8 cellular contexts compared by ENCODE assay signal in genomic region chr3:88150771-88151170, GRCh38. TPM values are rescaled to one million over a fixed set of nuclear protein-coding genes. Genes with fewer than 3 reads are reported as not detected.
A peak's percentile ranks its signal among the peaks of the same experiment; 100 is the strongest.
DNase-seq lines count a peak whose midpoint lies in the region; ATAC-seq and TF ChIP-seq lines count a peak whose summit lies in the region.

No MANE protein-coding gene starts in this region.

- no peaks in the 10 kb centered on the region for H3K4me1 ChIP-seq in HEK293 (ENCODE audit: control insufficient read depth, insufficient read depth, low read length)
- peaks cover 17% of the 10 kb centered on the region for H3K4me1 ChIP-seq in foreskin keratinocyte
- H3K4me1 ChIP-seq in skeletal muscle satellite cell (ENCODE audit: control insufficient read depth, insufficient read depth, low read length) = peaks cover 9% of the 10 kb centered on the region

- intact Hi-C loops in posterior vena cava (cut with DNase I) = no loop called here

- CTCF ChIA-PET in HEK293 (lab: Yijun Ruan, JAX) (no interaction called here), T-cell (lab: Charles Lee) (interaction anchor here (0.5 to 2.0 kb wide), 5 partner anchors 29 to 147 kb away, joined by 3 to 13 read pairs (median 6); partner anchors contain the start of genes CGGBP1 (in 1 of the 2) and ZNF654 (in 1 of the 2))

- peaks cover 16% of the 10 kb centered on the region for H3K36me3 Mint-ChIP-seq in T-cell

- H3K9me3 Mint-ChIP-seq in T-cell = no peaks in the 10 kb centered on the region

- H3K27me3 ChIP-seq in foreskin keratinocyte = no peaks in the 10 kb centered on the region
- H3K27me3 ChIP-seq in skeletal muscle satellite cell (ENCODE audit: control insufficient read depth, insufficient read depth, low read length) = no peaks in the 10 kb centered on the region

- peak overlapping the region; percentile 90 for H3K4me3 ChIP-seq in HEK293 (ENCODE audit: low read depth, low read length)
- peak overlapping the region; percentile 97 for H3K4me3 ChIP-seq in skeletal muscle satellite cell (ENCODE audit: low read length)

- peak overlapping the region; percentile 95 to 97 (median 96) for H3K4me3 Mint-ChIP-seq in T-cell

- peak overlapping the region; percentile 96 for H3K9ac ChIP-seq in skeletal muscle satellite cell (ENCODE audit: low read depth, low read length)

- DNase-seq in T-cell (no peak), foreskin keratinocyte (no peak), posterior vena cava (ENCODE audit: low spot score) (no peak)

- H3K27ac ChIP-seq in HEK293 (ENCODE audit: extremely low read depth, low read depth, low read length) (no peak overlapping the region), foreskin keratinocyte (peak overlapping the region; percentile 75)

- no peak for TF ChIP-seq CTCF in HEK293 (tag by site-specific recombination; IDR thresholded peaks at IDR 0.05)
- no peak for TF ChIP-seq CTCF in foreskin keratinocyte (conservative IDR thresholded peaks at IDR 0.05)

- peak overlapping the region; percentile 70 to 99 for H3K27ac Mint-ChIP-seq in T-cell

- peak overlapping the region; percentile 92 for H3K4me2 ChIP-seq in skeletal muscle satellite cell (ENCODE audit: low read length)

- peaks cover 40 to 49% (median 47%) of the 10 kb centered on the region in 3 donors for H3K4me1 Mint-ChIP-seq in T-cell

- H3K27me3 Mint-ChIP-seq in T-cell = no peaks in the 10 kb centered on the region

- POLR2A ChIA-PET in HEK293 (lab: Yijun Ruan, JAX) = interaction anchor here (2.6 kb wide), 1 partner anchor 92 kb away, joined by 16 read pairs; the partner anchor contains the start of genes CGGBP1 and ZNF654
- POLR2A ChIA-PET in T-cell (lab: Charles Lee) = interaction anchor here in 1 of 2 donors (0.9 kb wide), 1 partner anchor 117 kb away, joined by 3 read pairs; no protein-coding TSS in a partner anchor

- H3K36me3 ChIP-seq in HEK293 (ENCODE audit: control insufficient read depth in 2 of 2, insufficient read depth in 1 of 2, low read length in 2 of 2) (peaks cover 19 to 27% of the 10 kb centered on the region in 2 experiments), skeletal muscle satellite cell (ENCODE audit: insufficient read depth, low read length) (peaks cover 15% of the 10 kb centered on the region)

- H3K9me3 ChIP-seq in HEK293 (ENCODE audit: control insufficient read depth, insufficient read depth, low read depth, low read length) (no peaks in the 10 kb centered on the region), skeletal muscle satellite cell (replicated peaks; ENCODE audit: low read length) (no peaks in the 10 kb centered on the region)

- ATAC-seq in T-cell (replicated peaks in 1 of 4) (no peak), foreskin keratinocyte (no peak), GM18519 (IDR thresholded peaks at IDR 0.05; ENCODE audit: low FRiP score, unreplicated experiment) (no peak), HG02973 (IDR thresholded peaks at IDR 0.05; ENCODE audit: unreplicated experiment) (no peak), GM18907 (IDR thresholded peaks at IDR 0.05; ENCODE audit: unreplicated experiment) (no peak)

TF ChIP-seq in HEK293, 187 proteins besides CTCF, POLR2A, EP300 and RAD21:
- TF ChIP-seq ZNF585B (tag by site-specific recombination; IDR thresholded peaks at IDR 0.05) (no peak), ZNF768 (tag by site-specific recombination; IDR thresholded peaks at IDR 0.05) (no peak), ZNF26 (tag by site-specific recombination; IDR thresholded peaks at IDR 0.05) (no peak), ZEB2 (tag by site-specific recombination; IDR thresholded peaks at IDR 0.05) (no peak), ZNF266 (tag by site-specific recombination; IDR thresholded peaks at IDR 0.05; ENCODE audit: low read depth) (no peak), EGR2 (tag by site-specific recombination; IDR thresholded peaks at IDR 0.05; ENCODE audit: low read depth) (no peak), ZNF785 (tag by site-specific recombination; IDR thresholded peaks at IDR 0.05) (no peak), ZNF560 (tag by site-specific recombination; IDR thresholded peaks at IDR 0.05; ENCODE audit: borderline replicate concordance) (no peak), ZNF169 (tag by site-specific recombination; IDR thresholded peaks at IDR 0.05) (no peak), YY1 (tag by site-specific recombination; IDR thresholded peaks at IDR 0.05) (no peak), ZNF658 (tag by site-specific recombination; IDR thresholded peaks at IDR 0.05) (no peak), YY2 (tag by site-specific recombination; IDR thresholded peaks at IDR 0.05) (no peak), TCF7L2 (IDR thresholded peaks at IDR 0.05; ENCODE audit: borderline replicate concordance, low read depth, low read length) (no peak), ZNF121 (tag by site-specific recombination; IDR thresholded peaks at IDR 0.05) (no peak), SETDB1 (IDR thresholded peaks at IDR 0.05; ENCODE audit: insufficient read length, low read length) (no peak), TRIM28 (IDR thresholded peaks at IDR 0.05; ENCODE audit: borderline replicate concordance, low read length) (no peak), ZSCAN30 (tag by site-specific recombination; IDR thresholded peaks at IDR 0.05) (no peak), ZNF544 (tag by site-specific recombination; IDR thresholded peaks at IDR 0.05) (no peak)
- TF ChIP-seq, protein P1, sequence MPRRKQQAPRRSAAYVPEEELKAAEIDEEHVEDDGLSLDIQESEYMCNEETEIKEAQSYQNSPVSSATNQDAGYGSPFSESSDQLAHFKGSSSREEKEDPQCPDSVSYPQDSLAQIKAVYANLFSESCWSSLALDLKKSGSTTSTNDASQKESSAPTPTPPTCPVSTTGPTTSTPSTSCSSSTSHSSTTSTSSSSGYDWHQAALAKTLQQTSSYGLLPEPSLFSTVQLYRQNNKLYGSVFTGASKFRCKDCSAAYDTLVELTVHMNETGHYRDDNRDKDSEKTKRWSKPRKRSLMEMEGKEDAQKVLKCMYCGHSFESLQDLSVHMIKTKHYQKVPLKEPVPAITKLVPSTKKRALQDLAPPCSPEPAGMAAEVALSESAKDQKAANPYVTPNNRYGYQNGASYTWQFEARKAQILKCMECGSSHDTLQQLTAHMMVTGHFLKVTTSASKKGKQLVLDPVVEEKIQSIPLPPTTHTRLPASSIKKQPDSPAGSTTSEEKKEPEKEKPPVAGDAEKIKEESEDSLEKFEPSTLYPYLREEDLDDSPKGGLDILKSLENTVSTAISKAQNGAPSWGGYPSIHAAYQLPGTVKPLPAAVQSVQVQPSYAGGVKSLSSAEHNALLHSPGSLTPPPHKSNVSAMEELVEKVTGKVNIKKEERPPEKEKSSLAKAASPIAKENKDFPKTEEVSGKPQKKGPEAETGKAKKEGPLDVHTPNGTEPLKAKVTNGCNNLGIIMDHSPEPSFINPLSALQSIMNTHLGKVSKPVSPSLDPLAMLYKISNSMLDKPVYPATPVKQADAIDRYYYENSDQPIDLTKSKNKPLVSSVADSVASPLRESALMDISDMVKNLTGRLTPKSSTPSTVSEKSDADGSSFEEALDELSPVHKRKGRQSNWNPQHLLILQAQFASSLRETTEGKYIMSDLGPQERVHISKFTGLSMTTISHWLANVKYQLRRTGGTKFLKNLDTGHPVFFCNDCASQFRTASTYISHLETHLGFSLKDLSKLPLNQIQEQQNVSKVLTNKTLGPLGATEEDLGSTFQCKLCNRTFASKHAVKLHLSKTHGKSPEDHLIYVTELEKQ (tag by site-specific recombination; IDR thresholded peaks at IDR 0.05; ENCODE audit: borderline replicate concordance) = no peak

RNA-seq across cellular contexts. Expression of gene C3orf38, which starts 1.0 kb away (rescaled TPM):
- 10 to 100 TPM; 26.0 to 39.3 (median 26.8) TPM for total RNA-seq in T-cell
- 21.0 and 22.5 TPM in 2 replicates for total RNA-seq in foreskin keratinocyte
- polyA plus RNA-seq in foreskin keratinocyte = 9.3 and 11.1 TPM in 2 replicates
- 20.3 and 24.5 TPM in 2 replicates for total RNA-seq in skeletal muscle satellite cell (2012; rRNA removed)
- total RNA-seq in posterior vena cava = 10 to 100 TPM; 19.8 to 22.9 TPM
